1 cellular context compared by ENCODE assay signal in genomic region chr12:21562859-21563258, GRCh38.
A peak's percentile ranks its signal among the peaks of the same experiment; 100 is the strongest.
TF ChIP-seq lines count a peak whose summit lies in the region.

No MANE protein-coding gene starts in this region.

TF ChIP-seq in HepG2, 621 proteins besides CTCF, POLR2A, EP300 and RAD21 (continues in another document):
- peak; percentile 79; the same call in 1 of the 2 replicates for TF ChIP-seq AHDC1 (CRISPR knock-in tag; IDR thresholded peaks at IDR 0.05; ENCODE audit: borderline replicate concordance)
- TF ChIP-seq, protein P1, sequence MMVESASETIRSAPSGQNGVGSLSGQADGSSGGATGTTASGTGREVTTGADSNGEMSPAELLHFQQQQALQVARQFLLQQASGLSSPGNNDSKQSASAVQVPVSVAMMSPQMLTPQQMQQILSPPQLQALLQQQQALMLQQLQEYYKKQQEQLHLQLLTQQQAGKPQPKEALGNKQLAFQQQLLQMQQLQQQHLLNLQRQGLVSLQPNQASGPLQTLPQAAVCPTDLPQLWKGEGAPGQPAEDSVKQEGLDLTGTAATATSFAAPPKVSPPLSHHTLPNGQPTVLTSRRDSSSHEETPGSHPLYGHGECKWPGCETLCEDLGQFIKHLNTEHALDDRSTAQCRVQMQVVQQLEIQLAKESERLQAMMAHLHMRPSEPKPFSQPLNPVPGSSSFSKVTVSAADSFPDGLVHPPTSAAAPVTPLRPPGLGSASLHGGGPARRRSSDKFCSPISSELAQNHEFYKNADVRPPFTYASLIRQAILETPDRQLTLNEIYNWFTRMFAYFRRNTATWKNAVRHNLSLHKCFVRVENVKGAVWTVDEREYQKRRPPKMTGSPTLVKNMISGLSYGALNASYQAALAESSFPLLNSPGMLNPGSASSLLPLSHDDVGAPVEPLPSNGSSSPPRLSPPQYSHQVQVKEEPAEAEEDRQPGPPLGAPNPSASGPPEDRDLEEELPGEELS (CRISPR knock-in tag; IDR thresholded peaks at IDR 0.05): peak; percentile 69
- no peak for TF ChIP-seq ZBTB7B (CRISPR knock-in tag; IDR thresholded peaks at IDR 0.05)
- TF ChIP-seq CBX1 (IDR thresholded peaks at IDR 0.05; ENCODE audit: low read depth): no peak
- no peak for TF ChIP-seq SRSF4 (IDR thresholded peaks at IDR 0.05; ENCODE audit: low read depth, low read length, poor library complexity, severe bottlenecking)
- no peak for TF ChIP-seq NFE2 (CRISPR knock-in tag; IDR thresholded peaks at IDR 0.05)
- TF ChIP-seq SNAPC2 (CRISPR knock-in tag; IDR thresholded peaks at IDR 0.05): no peak
- no peak for TF ChIP-seq YEATS4 (CRISPR knock-in tag; IDR thresholded peaks at IDR 0.05; ENCODE audit: borderline replicate concordance)
- TF ChIP-seq ZNF367 (CRISPR knock-in tag; IDR thresholded peaks at IDR 0.05; ENCODE audit: borderline replicate concordance): no peak
- TF ChIP-seq HIC2 (CRISPR knock-in tag; IDR thresholded peaks at IDR 0.05; ENCODE audit: low read depth): no peak
- TF ChIP-seq ZSCAN5A (CRISPR knock-in tag; IDR thresholded peaks at IDR 0.05; ENCODE audit: borderline replicate concordance): no peak
- no peak for TF ChIP-seq PHF20 (CRISPR knock-in tag; IDR thresholded peaks at IDR 0.05)
- peak; percentile 66; the same call in 1 of the 2 replicates for TF ChIP-seq FOXA1 (IDR thresholded peaks at IDR 0.05)
- TF ChIP-seq FOXA1 (CRISPR knock-in tag; IDR thresholded peaks at IDR 0.05): peak; percentile 64; the same call in 1 of the 2 replicates
- no peak for TF ChIP-seq SNAI1 (CRISPR knock-in tag; IDR thresholded peaks at IDR 0.05; ENCODE audit: borderline replicate concordance)
- TF ChIP-seq STAG1 (CRISPR knock-in tag; IDR thresholded peaks at IDR 0.05): no peak
- TF ChIP-seq ZNF629 (CRISPR knock-in tag; conservative IDR thresholded peaks at IDR 0.05): no peak
- peak; percentile 53; the same call in 1 of the 2 replicates for TF ChIP-seq ELF3 (CRISPR knock-in tag; IDR thresholded peaks at IDR 0.05)
- no peak for TF ChIP-seq ZNF703 (CRISPR knock-in tag; IDR thresholded peaks at IDR 0.05; ENCODE audit: borderline replicate concordance)
- TF ChIP-seq KLF12 (CRISPR knock-in tag; IDR thresholded peaks at IDR 0.05; ENCODE audit: borderline replicate concordance): no peak
- TF ChIP-seq HOXA7 (CRISPR knock-in tag; IDR thresholded peaks at IDR 0.05): no peak
- no peak for TF ChIP-seq ZNF570 (CRISPR knock-in tag; IDR thresholded peaks at IDR 0.05; ENCODE audit: borderline replicate concordance)
- TF ChIP-seq ZNF317 (CRISPR knock-in tag; IDR thresholded peaks at IDR 0.05): no peak
- TF ChIP-seq ZNF12 (CRISPR knock-in tag; IDR thresholded peaks at IDR 0.05): peak; percentile 26; the same call in 1 of the 2 replicates
- TF ChIP-seq, protein P2, sequence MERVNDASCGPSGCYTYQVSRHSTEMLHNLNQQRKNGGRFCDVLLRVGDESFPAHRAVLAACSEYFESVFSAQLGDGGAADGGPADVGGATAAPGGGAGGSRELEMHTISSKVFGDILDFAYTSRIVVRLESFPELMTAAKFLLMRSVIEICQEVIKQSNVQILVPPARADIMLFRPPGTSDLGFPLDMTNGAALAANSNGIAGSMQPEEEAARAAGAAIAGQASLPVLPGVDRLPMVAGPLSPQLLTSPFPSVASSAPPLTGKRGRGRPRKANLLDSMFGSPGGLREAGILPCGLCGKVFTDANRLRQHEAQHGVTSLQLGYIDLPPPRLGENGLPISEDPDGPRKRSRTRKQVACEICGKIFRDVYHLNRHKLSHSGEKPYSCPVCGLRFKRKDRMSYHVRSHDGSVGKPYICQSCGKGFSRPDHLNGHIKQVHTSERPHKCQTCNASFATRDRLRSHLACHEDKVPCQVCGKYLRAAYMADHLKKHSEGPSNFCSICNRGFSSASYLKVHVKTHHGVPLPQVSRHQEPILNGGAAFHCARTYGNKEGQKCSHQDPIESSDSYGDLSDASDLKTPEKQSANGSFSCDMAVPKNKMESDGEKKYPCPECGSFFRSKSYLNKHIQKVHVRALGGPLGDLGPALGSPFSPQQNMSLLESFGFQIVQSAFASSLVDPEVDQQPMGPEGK (CRISPR knock-in tag; IDR thresholded peaks at IDR 0.05): no peak
- TF ChIP-seq, protein P3, sequence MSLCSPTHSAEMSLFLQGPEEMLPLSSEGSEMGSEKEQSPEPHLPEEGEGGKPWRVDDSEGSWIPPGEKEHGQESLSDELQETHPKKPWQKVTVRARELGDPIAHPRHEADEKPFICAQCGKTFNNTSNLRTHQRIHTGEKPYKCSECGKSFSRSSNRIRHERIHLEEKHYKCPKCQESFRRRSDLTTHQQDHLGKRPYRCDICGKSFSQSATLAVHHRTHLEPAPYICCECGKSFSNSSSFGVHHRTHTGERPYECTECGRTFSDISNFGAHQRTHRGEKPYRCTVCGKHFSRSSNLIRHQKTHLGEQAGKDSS (CRISPR knock-in tag; IDR thresholded peaks at IDR 0.05; ENCODE audit: borderline replicate concordance, low read depth): no peak
- no peak for TF ChIP-seq TBP (CRISPR knock-in tag; IDR thresholded peaks at IDR 0.05)
- no peak for TF ChIP-seq ZIK1 (CRISPR knock-in tag; IDR thresholded peaks at IDR 0.05; ENCODE audit: borderline replicate concordance, low read depth)
- no peak for TF ChIP-seq SALL2 (CRISPR knock-in tag; IDR thresholded peaks at IDR 0.05)
- no peak for TF ChIP-seq ARNTL (CRISPR knock-in tag; IDR thresholded peaks at IDR 0.05)
- TF ChIP-seq, protein P4, sequence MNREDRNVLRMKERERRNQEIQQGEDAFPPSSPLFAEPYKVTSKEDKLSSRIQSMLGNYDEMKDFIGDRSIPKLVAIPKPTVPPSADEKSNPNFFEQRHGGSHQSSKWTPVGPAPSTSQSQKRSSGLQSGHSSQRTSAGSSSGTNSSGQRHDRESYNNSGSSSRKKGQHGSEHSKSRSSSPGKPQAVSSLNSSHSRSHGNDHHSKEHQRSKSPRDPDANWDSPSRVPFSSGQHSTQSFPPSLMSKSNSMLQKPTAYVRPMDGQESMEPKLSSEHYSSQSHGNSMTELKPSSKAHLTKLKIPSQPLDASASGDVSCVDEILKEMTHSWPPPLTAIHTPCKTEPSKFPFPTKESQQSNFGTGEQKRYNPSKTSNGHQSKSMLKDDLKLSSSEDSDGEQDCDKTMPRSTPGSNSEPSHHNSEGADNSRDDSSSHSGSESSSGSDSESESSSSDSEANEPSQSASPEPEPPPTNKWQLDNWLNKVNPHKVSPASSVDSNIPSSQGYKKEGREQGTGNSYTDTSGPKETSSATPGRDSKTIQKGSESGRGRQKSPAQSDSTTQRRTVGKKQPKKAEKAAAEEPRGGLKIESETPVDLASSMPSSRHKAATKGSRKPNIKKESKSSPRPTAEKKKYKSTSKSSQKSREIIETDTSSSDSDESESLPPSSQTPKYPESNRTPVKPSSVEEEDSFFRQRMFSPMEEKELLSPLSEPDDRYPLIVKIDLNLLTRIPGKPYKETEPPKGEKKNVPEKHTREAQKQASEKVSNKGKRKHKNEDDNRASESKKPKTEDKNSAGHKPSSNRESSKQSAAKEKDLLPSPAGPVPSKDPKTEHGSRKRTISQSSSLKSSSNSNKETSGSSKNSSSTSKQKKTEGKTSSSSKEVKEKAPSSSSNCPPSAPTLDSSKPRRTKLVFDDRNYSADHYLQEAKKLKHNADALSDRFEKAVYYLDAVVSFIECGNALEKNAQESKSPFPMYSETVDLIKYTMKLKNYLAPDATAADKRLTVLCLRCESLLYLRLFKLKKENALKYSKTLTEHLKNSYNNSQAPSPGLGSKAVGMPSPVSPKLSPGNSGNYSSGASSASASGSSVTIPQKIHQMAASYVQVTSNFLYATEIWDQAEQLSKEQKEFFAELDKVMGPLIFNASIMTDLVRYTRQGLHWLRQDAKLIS (CRISPR knock-in tag; IDR thresholded peaks at IDR 0.05): no peak
- TF ChIP-seq TEAD3 (CRISPR knock-in tag; optimal IDR thresholded peaks at IDR 0.05; ENCODE audit: borderline replicate concordance): no peak
- TF ChIP-seq ZNF362 (CRISPR knock-in tag; IDR thresholded peaks at IDR 0.05; ENCODE audit: borderline replicate concordance): no peak
- TF ChIP-seq ARHGAP35 (CRISPR knock-in tag; IDR thresholded peaks at IDR 0.05; ENCODE audit: borderline replicate concordance): no peak
- no peak for TF ChIP-seq ZNF652 (CRISPR knock-in tag; IDR thresholded peaks at IDR 0.05; ENCODE audit: borderline replicate concordance, low read depth)
- no peak for TF ChIP-seq BRF2 (CRISPR knock-in tag; IDR thresholded peaks at IDR 0.05)
- no peak for TF ChIP-seq CEBPB (IDR thresholded peaks at IDR 0.05; ENCODE audit: borderline replicate concordance, low read depth, low read length)
- TF ChIP-seq NR2C2 (CRISPR knock-in tag; IDR thresholded peaks at IDR 0.05; ENCODE audit: borderline replicate concordance): no peak
